Comparison of ENCODE assay signal across 1 cellular context in genomic region chr11:65502852-65503603, GRCh38.
TF ChIP-seq lines count a peak whose summit lies in the region.

No MANE protein-coding gene starts in this region.

TF ChIP-seq in K562, 482 proteins besides CTCF, POLR2A, EP300 and RAD21 (continued from another document and continues in another):
- TF ChIP-seq ZNF512 (tag; IDR thresholded peaks at IDR 0.05) (no peak), ZNF518B (CRISPR knock-in tag; IDR thresholded peaks at IDR 0.05) (peak; percentile 46; the same call in 1 of the 2 replicates), CEBPG (CRISPR knock-in tag; IDR thresholded peaks at IDR 0.05) (peak; percentile 74), CEBPG (tag; conservative IDR thresholded peaks at IDR 0.05 in 1 of 2, IDR thresholded peaks at IDR 0.05 in 1 of 2) (peak in 1 of 2 experiments; percentile 81; a peak in 3 of 4 replicates), MEIS2 (IDR thresholded peaks at IDR 0.05; ENCODE audit: partially characterized antibody) (no peak), MAFK (IDR thresholded peaks at IDR 0.05; ENCODE audit: low read length) (no peak), SMAD4 (CRISPR knock-in tag; conservative IDR thresholded peaks at IDR 0.05) (peak; percentile 25; the same call in 1 of the 2 replicates), HDAC6 (IDR thresholded peaks at IDR 0.05; ENCODE audit: low read depth, low read length) (no peak), TCF7L2 (IDR thresholded peaks at IDR 0.05; ENCODE audit: low read depth, low read length) (no peak), MCM5 (IDR thresholded peaks at IDR 0.05; ENCODE audit: low read depth) (no peak), CHAMP1 (IDR thresholded peaks at IDR 0.05) (no peak), GTF2B (IDR thresholded peaks at IDR 0.05; ENCODE audit: extremely low read depth, insufficient read length) (no peak), RREB1 (CRISPR knock-in tag; IDR thresholded peaks at IDR 0.05) (no peak), IRF1 (CRISPR knock-in tag; IDR thresholded peaks at IDR 0.05; ENCODE audit: borderline replicate concordance) (no peak), NCOR1 (IDR thresholded peaks at IDR 0.05) (peak; percentile 60), ZNF57 (CRISPR knock-in tag; IDR thresholded peaks at IDR 0.05) (peak; percentile 88), SIN3A (IDR thresholded peaks at IDR 0.05; ENCODE audit: borderline replicate concordance in 2 of 2, control insufficient read depth in 1 of 2, low read depth in 2 of 2, low read length in 2 of 2) (peak; percentile 80 to 93; a peak in 2 of 4 replicates), NFE2 (IDR thresholded peaks at IDR 0.05; ENCODE audit: low read depth) (no peak; the same call in 1 of the 2 replicates), HNRNPLL (IDR thresholded peaks at IDR 0.05; ENCODE audit: low read depth, low read length, poor library complexity, severe bottlenecking) (no peak), UBTF (IDR thresholded peaks at IDR 0.05; ENCODE audit: borderline replicate concordance in 1 of 2, low read depth in 2 of 2, low read length in 2 of 2) (no peak), TBL1XR1 (IDR thresholded peaks at IDR 0.05; ENCODE audit: low read length in 2 of 2) (peak; percentile 22 to 80; a peak in 3 of 4 replicates), RB1 (IDR thresholded peaks at IDR 0.05; ENCODE audit: low read depth) (no peak), C11orf30 (IDR thresholded peaks at IDR 0.05; ENCODE audit: low read depth) (no peak), FOXM1 (IDR thresholded peaks at IDR 0.05; ENCODE audit: low read depth) (no peak), FOXM1 (CRISPR knock-in tag; IDR thresholded peaks at IDR 0.05; ENCODE audit: low read depth) (0 out of 2 replicates have a peak, but pooled peaks have one; percentile 77), ARID3A (IDR thresholded peaks at IDR 0.05; ENCODE audit: borderline replicate concordance, low read depth, low read length) (no peak), NFE2L1 (tag; IDR thresholded peaks at IDR 0.05; ENCODE audit: borderline replicate concordance, low read depth) (no peak), ZFP91 (CRISPR knock-in tag; IDR thresholded peaks at IDR 0.05) (peak; percentile 74; the same call in 1 of the 2 replicates), TEAD2 (tag; IDR thresholded peaks at IDR 0.05) (no peak), CBX1 (IDR thresholded peaks at IDR 0.05; ENCODE audit: low read depth) (no peak), SNIP1 (IDR thresholded peaks at IDR 0.05; ENCODE audit: low read depth) (no peak; the same call in 1 of the 2 replicates), GATA2 (CRISPR knock-in tag; IDR thresholded peaks at IDR 0.05) (no peak), HMGXB4 (CRISPR knock-in tag; IDR thresholded peaks at IDR 0.05) (peak; percentile 69; the same call in 1 of the 2 replicates)
